In the genomic region with DNA sequence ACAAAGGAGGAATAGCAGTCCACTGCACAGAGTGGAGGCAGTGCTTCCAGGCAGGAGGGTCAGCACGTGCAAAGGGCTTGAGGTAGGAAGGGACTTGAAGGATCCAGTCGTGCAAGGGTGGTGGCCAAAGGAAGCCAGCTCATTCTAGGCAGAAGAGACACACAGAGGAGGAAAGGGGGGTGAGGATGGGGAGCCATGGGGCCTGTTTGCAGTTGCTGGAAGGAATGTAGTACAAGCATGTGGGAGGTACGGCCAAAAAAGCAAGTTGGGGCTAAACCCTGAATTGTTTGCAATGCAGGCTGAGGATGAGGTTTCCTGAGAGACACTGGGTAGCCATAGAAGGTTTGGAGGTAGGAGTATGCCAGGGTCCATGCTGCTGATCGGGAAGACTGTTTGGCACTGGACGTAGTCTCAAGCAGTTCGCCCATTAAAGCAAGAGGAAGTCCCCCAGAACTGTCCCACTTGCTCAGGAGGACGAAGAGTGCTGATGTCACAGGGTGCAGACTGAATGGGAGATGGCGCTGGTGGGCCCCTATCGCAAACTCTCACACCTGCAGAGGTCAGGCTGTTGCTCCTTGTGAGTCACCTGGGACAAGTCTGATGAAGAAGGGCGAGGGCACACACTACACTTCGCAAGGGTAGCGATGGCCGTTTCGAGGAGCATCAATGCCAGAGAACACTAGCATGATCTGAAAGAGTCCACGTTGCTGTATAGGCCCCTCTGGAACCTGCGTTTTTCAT, we compare ENCODE assay signal across 18 cellular contexts.
"Had no signal": no experiment of that assay in that cellular context is flagged by ENCODE, and none has a peak within 500 bp of the region (broad histone marks: within the 10 kb centered on the region; RNA-seq: fewer than 3 reads in every experiment).

No MANE protein-coding gene starts in this region.

- ATAC-seq: left ventricle myocardium superior; sciatic nerve; stimulated activated naive B cell treated with anti-CD40 and anti-IgM and Interleukin-4, amounts not matched to agents 10 μg/mL and 1 μg/mL and 100 μg/mL, for 72 hours had no signal

- H3K27ac ChIP-seq: hepatocyte, testis, upper lobe of left lung, WERI-Rb-1 had no signal

- H3K9me3 ChIP-seq: SK-N-SH, testis, upper lobe of left lung had no signal

- H3K36me3 ChIP-seq: upper lobe of left lung, WERI-Rb-1 had no signal

- H3K4me3 ChIP-seq: hepatocyte, testis, upper lobe of left lung had no signal

- H3K27me3 ChIP-seq: testis had no signal

- H3K9me3 Mint-ChIP-seq: activated naive CD8-positive, alpha-beta T cell treated with anti-CD3 and anti-CD28 coated beads for 36 hours; nephron progenitor cell had no signal

- H3K4me3 Mint-ChIP-seq: activated CD4-positive, alpha-beta T cell treated with anti-CD3 and anti-CD28 coated beads, Interleukin-2, amount 10 ng/mL, durations not matched to agents 7 days and 5 days; activated naive CD8-positive, alpha-beta T cell treated with anti-CD3 and anti-CD28 coated beads for 36 hours had no signal

- H3K27ac Mint-ChIP-seq: activated CD4-positive, alpha-beta T cell treated with anti-CD3 and anti-CD28 coated beads, Interleukin-2, amount 10 ng/mL, durations not matched to agents 7 days and 5 days; activated naive CD8-positive, alpha-beta T cell treated with anti-CD3 and anti-CD28 coated beads for 36 hours; nephron progenitor cell had no signal

- H3K79me2 ChIP-seq: hepatocyte had no signal

- FAIRE-seq: endometrium had no signal

- H3K9ac ChIP-seq: SK-N-SH had no signal

- H2AFZ ChIP-seq: hepatocyte had no signal

- DNase-seq: activated CD4-positive, alpha-beta T cell treated with anti-CD3 and anti-CD28 coated beads, Interleukin-2, amount 10 ng/mL, durations not matched to agents 7 days and 5 days; activated CD4-positive, CD25-positive, alpha-beta regulatory T cell treated with anti-CD3 and anti-CD28 coated beads, Interleukin-2, amount 50 U/mL, for 72 hours; activated naive CD8-positive, alpha-beta T cell treated with anti-CD3 and anti-CD28 coated beads for 36 hours; activated T-cell treated with anti-CD3 and anti-CD28 coated beads, Interleukin-2, amount 50 U/mL, for 1 hour; foreskin melanocyte; left ventricle myocardium superior; nephron progenitor cell; nucleus accumbens; SK-N-SH; stimulated activated CD4-positive, alpha-beta T cell treated with anti-CD3 and anti-CD28 coated beads, Interleukin-2, amount 100 ng/mL, for 48 hours; stimulated activated CD8-positive, alpha-beta memory T cell treated with anti-CD3 and anti-CD28 coated beads, Interleukin-4, amount 100 ng/mL, for 48 hours; stimulated activated naive B cell treated with anti-CD40 and anti-IgM and Interleukin-4, amounts not matched to agents 10 μg/mL and 1 μg/mL and 100 μg/mL, for 72 hours; testis; upper lobe of left lung; WERI-Rb-1 had no signal

- H3K4me2 ChIP-seq: hepatocyte, SK-N-SH had no signal

- H3K4me1 Mint-ChIP-seq: nephron progenitor cell had no signal

- H3K36me3 Mint-ChIP-seq: activated naive CD8-positive, alpha-beta T cell treated with anti-CD3 and anti-CD28 coated beads for 36 hours had no signal
